In the genomic region with DNA sequence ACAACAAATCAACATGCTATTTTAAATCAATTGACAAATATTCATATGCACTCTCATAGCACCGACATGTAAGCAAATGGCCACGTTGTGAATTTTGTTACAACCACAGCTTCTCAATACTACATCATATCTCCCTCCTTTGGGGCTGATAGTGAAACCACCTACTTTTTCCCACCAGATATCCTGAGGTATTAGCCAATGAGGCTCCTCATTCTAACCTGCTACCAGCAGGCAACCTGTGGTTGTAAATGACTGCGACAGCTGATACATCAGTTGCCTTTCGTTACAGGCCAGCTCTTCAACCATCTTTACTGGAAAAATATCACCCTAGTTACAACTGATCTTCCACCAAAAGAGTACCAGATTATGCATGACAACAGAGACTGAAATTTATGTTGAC, we compare ENCODE assay signal across 36 cellular contexts. TPM values are rescaled to one million over a fixed set of nuclear protein-coding genes. Genes with fewer than 3 reads are reported as not detected.
"Had no signal": no experiment of that assay in that cellular context is flagged by ENCODE, and none has a peak within 500 bp of the region (broad histone marks: within the 10 kb centered on the region; RNA-seq: fewer than 3 reads in every experiment).

No MANE protein-coding gene starts in this region.

- H3K27ac ChIP-seq: KMS-11, Peyer's patch, SJSA1 had no signal

- H3K9me3 ChIP-seq: MG63, Peyer's patch, SJSA1, SK-N-SH had no signal

- H3K4me2 ChIP-seq: KMS-11, SK-N-SH had no signal

- H3K27me3 ChIP-seq: MG63, Peyer's patch, SJSA1 had no signal

- ATAC-seq: PC-3 had no signal

- H3K4me3 ChIP-seq: MG63, Peyer's patch, SJSA1 had no signal

- H3K4me1 ChIP-seq: Peyer's patch, SJSA1 had no signal

- H3K36me3 ChIP-seq: MG63, Peyer's patch, SJSA1 had no signal

- DNase-seq: Karpas-422, KBM-7, MG63, NCI-H1048, NCI-H1092 treated with DMSO at 0.1 percent for 48 hours, NCI-H1105 treated with DMSO at 0.1 percent for 48 hours, NCI-H1417, NCI-H1436, NCI-H146, NCI-H1694, NCI-H187, NCI-H1930, NCI-H2029 treated with DMSO at 0.1 percent for 48 hours, NCI-H2081 treated with DMSO at 0.1 percent for 48 hours, NCI-H2107, NCI-H2171, NCI-H2227 treated with DMSO at 0.1 percent for 48 hours, NCI-H345, NCI-H446, NCI-H510A treated with DMSO at 0.1 percent for 48 hours, NCI-H524 treated with DMSO at 0.1 percent for 48 hours, NCI-H69, NCI-H748 treated with DMSO at 0.1 percent for 48 hours, NCI-H82, PC-3, Peyer's patch, Right ventricle myocardium superior, RPMI8226, SHP77 treated with DMSO at 0.1 percent for 48 hours, SK-N-SH, SW 1271 had no signal

- H3K9ac ChIP-seq: KMS-11, SK-N-SH had no signal

- H3K9me2 ChIP-seq: SK-N-SH had no signal

RNA-seq across cellular contexts. Expression of a gene that starts 3.7 kb away (rescaled TPM):
- total RNA-seq: LHCN-M2, NCI-H460, OCI-LY7, PC-3, Peyer's patch, Right ventricle myocardium superior, SJSA1 had no signal
- polyA plus RNA-seq: SK-N-SH had no signal
